In genomic region chr9:126621919-126622735, GRCh38 we compare ENCODE assay signal across 1 cellular context.
TF ChIP-seq lines count a peak whose summit lies in the region.

No MANE protein-coding gene starts in this region.

TF ChIP-seq in SK-N-SH treated with all-trans-retinoic acid at 6 μM for 48 hours, 23 proteins besides CTCF, POLR2A, EP300 and RAD21 (continued from another document):
- TF ChIP-seq, protein P1, sequence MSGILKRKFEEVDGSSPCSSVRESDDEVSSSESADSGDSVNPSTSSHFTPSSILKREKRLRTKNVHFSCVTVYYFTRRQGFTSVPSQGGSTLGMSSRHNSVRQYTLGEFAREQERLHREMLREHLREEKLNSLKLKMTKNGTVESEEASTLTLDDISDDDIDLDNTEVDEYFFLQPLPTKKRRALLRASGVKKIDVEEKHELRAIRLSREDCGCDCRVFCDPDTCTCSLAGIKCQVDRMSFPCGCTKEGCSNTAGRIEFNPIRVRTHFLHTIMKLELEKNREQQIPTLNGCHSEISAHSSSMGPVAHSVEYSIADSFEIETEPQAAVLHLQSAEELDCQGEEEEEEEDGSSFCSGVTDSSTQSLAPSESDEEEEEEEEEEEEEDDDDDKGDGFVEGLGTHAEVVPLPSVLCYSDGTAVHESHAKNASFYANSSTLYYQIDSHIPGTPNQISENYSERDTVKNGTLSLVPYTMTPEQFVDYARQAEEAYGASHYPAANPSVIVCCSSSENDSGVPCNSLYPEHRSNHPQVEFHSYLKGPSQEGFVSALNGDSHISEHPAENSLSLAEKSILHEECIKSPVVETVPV (CRISPR knock-in tag; IDR thresholded peaks at IDR 0.05) = no peak
- no peak for TF ChIP-seq OSR1 (CRISPR knock-in tag; IDR thresholded peaks at IDR 0.05)
- TF ChIP-seq PATZ1 (CRISPR knock-in tag; IDR thresholded peaks at IDR 0.05; ENCODE audit: borderline replicate concordance) = no peak
- no peak for TF ChIP-seq TOX (CRISPR knock-in tag; IDR thresholded peaks at IDR 0.05; ENCODE audit: borderline replicate concordance)
- TF ChIP-seq ARNTL (CRISPR knock-in tag; IDR thresholded peaks at IDR 0.05; ENCODE audit: borderline replicate concordance, low read depth) = no peak
- no peak for TF ChIP-seq POU6F1 (CRISPR knock-in tag; IDR thresholded peaks at IDR 0.05; ENCODE audit: borderline replicate concordance, low read depth)
- no peak for TF ChIP-seq SNAI2 (CRISPR knock-in tag; IDR thresholded peaks at IDR 0.05)
- TF ChIP-seq ZNF8 (CRISPR knock-in tag; IDR thresholded peaks at IDR 0.05) = no peak
- TF ChIP-seq ZFP30 (CRISPR knock-in tag; IDR thresholded peaks at IDR 0.05) = no peak
- TF ChIP-seq BACH2 (CRISPR knock-in tag; IDR thresholded peaks at IDR 0.05; ENCODE audit: borderline replicate concordance) = no peak
- TF ChIP-seq GLIS3 (CRISPR knock-in tag; IDR thresholded peaks at IDR 0.05) = no peak
- no peak for TF ChIP-seq ISL1 (CRISPR knock-in tag; IDR thresholded peaks at IDR 0.05)
- no peak for TF ChIP-seq PPARA (CRISPR knock-in tag; IDR thresholded peaks at IDR 0.05; ENCODE audit: borderline replicate concordance)
